Comparison of ENCODE assay signal across 8 cellular contexts in the genomic region with DNA sequence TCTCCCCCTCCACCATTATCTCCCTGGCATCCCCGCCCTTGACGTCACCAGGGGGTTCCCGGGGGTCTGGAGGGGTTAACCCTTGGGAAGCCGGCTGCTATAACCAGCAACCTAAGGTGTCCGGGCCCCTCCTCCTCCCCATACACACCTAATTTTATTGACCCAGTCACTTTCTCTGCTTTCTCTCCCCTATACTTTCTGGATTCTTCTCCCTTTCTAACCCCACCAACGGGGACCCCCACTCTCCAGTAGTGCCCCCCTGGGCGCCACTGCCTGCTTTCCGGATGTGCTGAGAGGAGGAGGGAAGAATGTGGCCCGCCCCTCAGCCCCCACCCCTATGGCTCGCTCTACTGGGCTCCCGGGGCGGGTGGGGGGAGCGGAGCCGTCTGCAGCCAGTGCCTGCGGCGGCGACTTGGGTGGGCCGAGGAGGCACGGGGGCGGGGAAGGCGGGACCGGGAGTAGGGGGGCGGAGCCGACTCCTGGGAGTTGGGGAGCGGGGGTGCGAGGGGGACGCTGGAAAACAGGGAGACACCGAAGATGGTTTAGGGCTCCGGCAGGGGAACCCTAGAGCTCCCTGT. TPM values are rescaled to one million over a fixed set of nuclear protein-coding genes. Genes with fewer than 3 reads are reported as not detected.
A peak's percentile ranks its signal among the peaks of the same experiment; 100 is the strongest.
DNase-seq lines count a peak whose midpoint lies in the region; ATAC-seq, FAIRE-seq and TF ChIP-seq lines count a peak whose summit lies in the region.

No MANE protein-coding gene starts in this region.

- no peaks in the 10 kb centered on the region for H3K9me3 Mint-ChIP-seq in progenitor cell of endocrine pancreas (ENCODE audit: low read depth)

- peaks cover 28% of the 10 kb centered on the region for H3K4me1 ChIP-seq in Loucy (ENCODE audit: insufficient read depth, low read length, poor library complexity, severe bottlenecking)

- H3K9me3 ChIP-seq in Loucy (ENCODE audit: insufficient read depth, low read depth, low read length), result no peaks in the 10 kb centered on the region

- H3K9ac ChIP-seq in Loucy (ENCODE audit: low read depth, low read length, poor library complexity, severe bottlenecking), result peak overlapping the region; percentile 90

- no peaks in the 10 kb centered on the region for H3K36me3 Mint-ChIP-seq in progenitor cell of endocrine pancreas (ENCODE audit: insufficient read depth)

- no peaks in the 10 kb centered on the region for H3K79me2 ChIP-seq in Loucy (ENCODE audit: insufficient read depth, low read length)

- no peak for TF ChIP-seq CTCF in Loucy (conservative IDR thresholded peaks at IDR 0.05; ENCODE audit: low read length)
- no peak for TF ChIP-seq CTCF in progenitor cell of endocrine pancreas (IDR thresholded peaks at IDR 0.05; ENCODE audit: unreplicated experiment)

- H3K4me3 Mint-ChIP-seq in progenitor cell of endocrine pancreas (ENCODE audit: low read depth), result peak overlapping the region; percentile 64

- H3F3A ChIP-seq in Loucy (ENCODE audit: low read depth), result peaks cover 2% of the 10 kb centered on the region; the same call in 1 of the 2 replicates

- DNase-seq in EL (peak; percentile 73), left ventricle myocardium superior (peak; percentile 79), progenitor cell of endocrine pancreas (ENCODE audit: low spot score, unreplicated experiment) (no peak), GM19239 (ENCODE audit: insufficient read length, low spot score) (no peak)
- peak; percentile 36 for DNase-seq in activated naive CD4-positive, alpha-beta T cell treated with anti-CD3 and anti-CD28 coated beads, Interleukin-2, amount 50 U/mL, for 16 hours

- peaks cover 64% of the 10 kb centered on the region for H3K27me3 Mint-ChIP-seq in progenitor cell of endocrine pancreas

- H3K4me1 Mint-ChIP-seq in progenitor cell of endocrine pancreas (ENCODE audit: low read depth), result peaks cover 19% of the 10 kb centered on the region

- intact Hi-C loops in left ventricle myocardium superior (cut with micrococcal nuclease), result no loop called here

- H2AFZ ChIP-seq in Loucy (ENCODE audit: low read length), result peak overlapping the region; percentile 76

- no peaks in the 10 kb centered on the region for H4K20me1 ChIP-seq in Loucy (ENCODE audit: insufficient read depth, low read length, poor library complexity, severe bottlenecking)

- H3K9me2 ChIP-seq in Loucy (replicated peaks; ENCODE audit: low read depth, low read length), result no peaks in the 10 kb centered on the region

- no peaks in the 10 kb centered on the region for H3K27me3 ChIP-seq in Loucy (ENCODE audit: insufficient read depth, low read length, poor library complexity, severe bottlenecking)

- H3K4me3 ChIP-seq in Loucy (ENCODE audit: low read length, poor library complexity, severe bottlenecking), result peak overlapping the region; percentile 78

- peak; percentile 63 for ATAC-seq in left ventricle myocardium superior
- ATAC-seq in HG02970 (IDR thresholded peaks at IDR 0.05; ENCODE audit: low FRiP score, unreplicated experiment), result no peak
- ATAC-seq in GM21737 (IDR thresholded peaks at IDR 0.05; ENCODE audit: unreplicated experiment), result no peak

- H3K36me3 ChIP-seq in Loucy (ENCODE audit: insufficient read depth, low read length), result no peaks in the 10 kb centered on the region

- no peak for FAIRE-seq in GM19239 (lab: Jason Lieb, UNC)

- peak overlapping the region; percentile 82 for H3K4me2 ChIP-seq in Loucy (ENCODE audit: low read depth, low read length, poor library complexity, severe bottlenecking)

- H3K27ac Mint-ChIP-seq in progenitor cell of endocrine pancreas, result no peak overlapping the region

RNA-seq across cellular contexts. Expression of gene GLI1, which starts 1.8 kb away (rescaled TPM):
- total RNA-seq in left ventricle myocardium superior (0.37 TPM), progenitor cell of endocrine pancreas (0.89 and 0.91 TPM in 2 replicates)

RNA-seq across cellular contexts. Expression of gene INHBE, which starts 6.3 kb away (rescaled TPM):
- total RNA-seq in left ventricle myocardium superior (not detected), progenitor cell of endocrine pancreas (1.2 and 2.0 TPM in 2 replicates)

RNA-seq across cellular contexts. Expression of gene ARHGAP9, which starts 18.3 kb away (rescaled TPM):
- total RNA-seq in left ventricle myocardium superior (5.7 TPM), progenitor cell of endocrine pancreas (2.6 and 2.8 TPM in 2 replicates)

RNA-seq across cellular contexts. Expression of gene MARS1, which starts 26.5 kb away (rescaled TPM):
- total RNA-seq in left ventricle myocardium superior, result 72.7 TPM
- 290 and 318 TPM in 2 replicates for total RNA-seq in progenitor cell of endocrine pancreas

RNA-seq across cellular contexts. Expression of gene INHBC, which starts 26.8 kb away (rescaled TPM):
- total RNA-seq in left ventricle myocardium superior (not detected), progenitor cell of endocrine pancreas (0.16 TPM in 1 of 2 replicates, not detected in the other)

Comparison
In these comparisons a context has a peak if more than half of its experiments do, and no peak if none do; other contexts are left out.
1. DNase-seq: peak in EL (single experiment), activated naive CD4-positive, alpha-beta T cell treated with anti-CD3 and anti-CD28 coated beads, Interleukin-2, amount 50 U/mL, for 16 hours (single experiment) and left ventricle myocardium superior (single experiment); none in progenitor cell of endocrine pancreas (single experiment) and GM19239 (single experiment).